18 cellular contexts compared by ENCODE assay signal in genomic region chr3:129722527-129722926, GRCh38.
DNase-seq lines count a peak whose midpoint lies in the region; ATAC-seq, FAIRE-seq and TF ChIP-seq lines count a peak whose summit lies in the region.
"Had no signal": no experiment of that assay in that cellular context is flagged by ENCODE, and none has a peak within 500 bp of the region (broad histone marks: within the 10 kb centered on the region; RNA-seq: fewer than 3 reads in every experiment).

No MANE protein-coding gene starts in this region.

- in situ Hi-C loops in HepG2 (cut with HindIII; ENCODE audit: extremely low pct_ligation_motif_present, low pct_unique_long_range_greater_than_20kb): no loop called here

- H3K36me3 ChIP-seq in liver (ENCODE audit: control insufficient read depth in 4 of 4, insufficient read depth in 3 of 4, low read depth in 1 of 4, low read length in 3 of 4) (no peaks in the 10 kb centered on the region), HepG2 (replicated peaks in 1 of 2; ENCODE audit: control insufficient read depth in 1 of 2, insufficient read depth in 2 of 2, low read length in 2 of 2) (no peaks in the 10 kb centered on the region)

- CTCF ChIA-PET in HepG2 (lab: Yijun Ruan, JAX; ENCODE audit: low intra/inter-chr PET ratio, low total read pairs): no interaction called here

- intact Hi-C loops in HepG2 (cut with micrococcal nuclease; ENCODE audit: unreplicated experiment): no loop called here

- no peak overlapping the region for H3K4me3 Mint-ChIP-seq in osteocyte (ENCODE audit: unreplicated experiment)
- H3K4me3 Mint-ChIP-seq: CD4-positive, alpha-beta T cell had no signal

- H3K36me3 Mint-ChIP-seq in osteocyte (ENCODE audit: unreplicated experiment): peaks cover 4% of the 10 kb centered on the region

- DNase-seq in HepG2 (ENCODE audit: low spot score): no peak
- no peak for DNase-seq in epithelial cell of prostate (ENCODE audit: low read depth, low spot score)
- no peak for DNase-seq in osteocyte (ENCODE audit: extremely low spot score, unreplicated experiment)
- no peak for DNase-seq in NCI-H1048 (lab: John Stamatoyannopoulos, UW)
- DNase-seq: ACHN; Calu3; CD4-positive, alpha-beta T cell; DMS79 treated with DMSO at 0.1 percent for 48 hours; GM23248; NCI-H187; NCI-H774 had no signal

- H3K9ac ChIP-seq in liver (ENCODE audit: low read depth in 1 of 2, low read length in 2 of 2) (peak overlapping the region in 1 of 2 donors; percentile 7), HepG2 (ENCODE audit: insufficient read depth, low read depth, low read length) (no peak overlapping the region)

- TF ChIP-seq POLR2A in HepG2 (IDR thresholded peaks at IDR 0.05; ENCODE audit: insufficient read depth in 1 of 2, low read depth in 2 of 2, low read length in 2 of 2): no peak

- H3K27me3 ChIP-seq in liver (ENCODE audit: control insufficient read depth in 4 of 4, insufficient read depth in 4 of 4, low read length in 3 of 4) (no peaks in the 10 kb centered on the region), HepG2 (ENCODE audit: control insufficient read depth in 1 of 2, insufficient read depth in 2 of 2, low read length in 2 of 2) (no peaks in the 10 kb centered on the region)

- TF ChIP-seq RAD21 in liver (IDR thresholded peaks at IDR 0.05) (no peak), HepG2 (CRISPR knock-in tag; IDR thresholded peaks at IDR 0.05) (no peak)

- H4K20me1 ChIP-seq in HepG2 (ENCODE audit: insufficient read depth, low read length): no peaks in the 10 kb centered on the region

- H3K4me3 ChIP-seq in liver (ENCODE audit: low read depth in 1 of 3, low read length in 3 of 3) (no peak overlapping the region), HepG2 (replicated peaks in 1 of 3; ENCODE audit: insufficient read depth in 1 of 3, low read depth in 2 of 3, low read length in 3 of 3) (no peak overlapping the region)

- H3K4me1 ChIP-seq in liver (ENCODE audit: control insufficient read depth in 4 of 4, insufficient read depth in 4 of 4, low read length in 3 of 4) (peaks cover 1 to 22% (median 15%) of the 10 kb centered on the region in 4 donors), HepG2 (ENCODE audit: insufficient read depth, low read length) (peaks cover 5% of the 10 kb centered on the region; the same call in 1 of the 2 replicates)

- BruUV-seq in HepG2 (replicated peaks; lab: Mats Ljungman, UMichigan): no TSS peak

- TF ChIP-seq EP300 in HepG2 (IDR thresholded peaks at IDR 0.05; ENCODE audit: low read depth in 2 of 2, low read length in 2 of 2): no peak
- no peak for TF ChIP-seq EP300 in HepG2 (CRISPR knock-in tag; IDR thresholded peaks at IDR 0.05; ENCODE audit: borderline replicate concordance)

- H3K79me2 ChIP-seq in HepG2 (ENCODE audit: insufficient read depth, low read length): no peaks in the 10 kb centered on the region

- no peaks in the 10 kb centered on the region for H3K27me3 Mint-ChIP-seq in osteocyte (ENCODE audit: unreplicated experiment)
- H3K27me3 Mint-ChIP-seq: CD4-positive, alpha-beta T cell had no signal

- no peaks in the 10 kb centered on the region for H3K9me3 Mint-ChIP-seq in osteocyte (ENCODE audit: unreplicated experiment)
- H3K9me3 Mint-ChIP-seq: CD4-positive, alpha-beta T cell had no signal

- no peak overlapping the region for H3K4me2 ChIP-seq in HepG2 (ENCODE audit: low read depth, low read length)

- peak overlapping the region; percentile 88 for H3K27ac Mint-ChIP-seq in osteocyte (ENCODE audit: unreplicated experiment)
- H3K27ac Mint-ChIP-seq: CD4-positive, alpha-beta T cell had no signal

- no peak overlapping the region for H2AFZ ChIP-seq in HepG2 (ENCODE audit: low read length)
- H2AFZ ChIP-seq: GM23248 had no signal

- H3K9me3 ChIP-seq in liver (ENCODE audit: control insufficient read depth in 4 of 4, low read length in 3 of 4) (no peaks in the 10 kb centered on the region), HepG2 (ENCODE audit: low read length) (no peaks in the 10 kb centered on the region)

- FAIRE-seq in HepG2 (lab: Jason Lieb, UNC): no peak
- FAIRE-seq: G401.6, HTR-8/SVneo had no signal

- ATAC-seq in HepG2 (no peak), GM21515 (IDR thresholded peaks at IDR 0.05; ENCODE audit: unreplicated experiment) (no peak), GM18861 (IDR thresholded peaks at IDR 0.05; ENCODE audit: unreplicated experiment) (no peak)
- ATAC-seq: Panc1, Right ventricle myocardium inferior had no signal

- peaks cover 22% of the 10 kb centered on the region for H3K4me1 Mint-ChIP-seq in osteocyte (ENCODE audit: unreplicated experiment)

- TF ChIP-seq CTCF in liver (IDR thresholded peaks at IDR 0.05; ENCODE audit: low read depth, low read length, missing input control) (no peak), HepG2 (CRISPR knock-in tag; IDR thresholded peaks at IDR 0.05) (no peak), osteocyte (IDR thresholded peaks at IDR 0.05) (no peak)

- POLR2A ChIA-PET in HepG2 (lab: Yijun Ruan, JAX): no interaction called here

- H3K27ac ChIP-seq in liver (ENCODE audit: low read depth in 1 of 2, low read length in 2 of 2): no peak overlapping the region
- no peak overlapping the region for H3K27ac ChIP-seq in HepG2 (ENCODE audit: extremely low read length, insufficient read depth, low read length)
- H3K27ac ChIP-seq in epithelial cell of prostate: peak overlapping the region; percentile 52

TF ChIP-seq in liver, 16 proteins besides CTCF, POLR2A, EP300 and RAD21:
- no peak for TF ChIP-seq REST (IDR thresholded peaks at IDR 0.05)
- TF ChIP-seq HNF4A (conservative IDR thresholded peaks at IDR 0.05): no peak
- TF ChIP-seq RXRA (IDR thresholded peaks at IDR 0.05): peak; percentile 10 to 17
TF ChIP-seq in liver: peak in this region for 1.

TF ChIP-seq in HepG2, 621 proteins besides CTCF, POLR2A, EP300 and RAD21:
- no peak for TF ChIP-seq ZNF205 (CRISPR knock-in tag; IDR thresholded peaks at IDR 0.05)
- TF ChIP-seq ZNF484 (CRISPR knock-in tag; IDR thresholded peaks at IDR 0.05; ENCODE audit: borderline replicate concordance, low read depth): no peak
- no peak for TF ChIP-seq MED8 (CRISPR knock-in tag; IDR thresholded peaks at IDR 0.05; ENCODE audit: insufficient replicate concordance)
- no peak for TF ChIP-seq TCF7 (IDR thresholded peaks at IDR 0.05; ENCODE audit: low read depth)
- TF ChIP-seq SALL2 (CRISPR knock-in tag; IDR thresholded peaks at IDR 0.05): no peak
- TF ChIP-seq ZMAT3 (CRISPR knock-in tag; conservative IDR thresholded peaks at IDR 0.05): no peak
- no peak for TF ChIP-seq UBTF (CRISPR knock-in tag; IDR thresholded peaks at IDR 0.05)
- no peak for TF ChIP-seq U2AF2 (IDR thresholded peaks at IDR 0.05; ENCODE audit: low read depth, low read length)
- no peak for TF ChIP-seq STAT5B (CRISPR knock-in tag; IDR thresholded peaks at IDR 0.05)
- no peak for TF ChIP-seq TFE3 (CRISPR knock-in tag; IDR thresholded peaks at IDR 0.05)
- no peak for TF ChIP-seq NFE2 (CRISPR knock-in tag; IDR thresholded peaks at IDR 0.05)
- TF ChIP-seq HOXA3 (CRISPR knock-in tag; IDR thresholded peaks at IDR 0.05): no peak
- TF ChIP-seq ZBTB3 (CRISPR knock-in tag; IDR thresholded peaks at IDR 0.05; ENCODE audit: borderline replicate concordance, low read depth): no peak
- TF ChIP-seq ZNF331 (CRISPR knock-in tag; IDR thresholded peaks at IDR 0.05): no peak
- no peak for TF ChIP-seq SIX4 (CRISPR knock-in tag; IDR thresholded peaks at IDR 0.05)
